Comparison of ENCODE assay signal across 35 cellular contexts in genomic region chr20:13400453-13400852, GRCh38.
"Had no signal": no experiment of that assay in that cellular context is flagged by ENCODE, and none has a peak within 500 bp of the region (broad histone marks: within the 10 kb centered on the region; RNA-seq: fewer than 3 reads in every experiment).

No MANE protein-coding gene starts in this region.

- H3K4me1 ChIP-seq: adrenal gland, body of pancreas, breast epithelium had no signal

- H3K4me3 ChIP-seq: adrenal gland, body of pancreas, breast epithelium had no signal

- H3K4me1 Mint-ChIP-seq: activated B cell treated with CpG ODN at 0.5 μM for 24 hours; activated T-helper 17 cell treated with anti-CD3 and anti-CD28 coated beads, Interleukin-2, amount 50 U/mL, for 72 hours had no signal

- H3K27me3 ChIP-seq: adrenal gland, body of pancreas, brain microvascular endothelial cell, breast epithelium had no signal

- H3K9me3 ChIP-seq: adrenal gland, body of pancreas, breast epithelium had no signal

- H3K27me3 Mint-ChIP-seq: activated B cell treated with CpG ODN at 0.5 μM for 24 hours; activated CD4-positive, alpha-beta memory T cell treated with anti-CD3 and anti-CD28 coated beads for 36 hours; activated CD4-positive, alpha-beta T cell treated with anti-CD3 and anti-CD28 coated beads, Interleukin-2, amount 10 ng/mL, durations not matched to agents 24 days and 14 days; activated CD8-positive, alpha-beta T cell treated with anti-CD3 and anti-CD28 coated beads for 36 hours; activated naive CD8-positive, alpha-beta T cell treated with anti-CD3 and anti-CD28 coated beads for 36 hours; activated T-helper 17 cell treated with anti-CD3 and anti-CD28 coated beads, Interleukin-2, amount 50 U/mL, for 72 hours had no signal

- H3K36me3 Mint-ChIP-seq: activated naive CD4-positive, alpha-beta T cell treated with anti-CD3 and anti-CD28 coated beads, Interleukin-2, amount 50 U/mL, for 72 hours had no signal

- H3K9me3 Mint-ChIP-seq: activated B cell treated with CpG ODN at 0.5 μM for 24 hours; activated CD4-positive, alpha-beta memory T cell treated with anti-CD3 and anti-CD28 coated beads for 36 hours; activated CD4-positive, alpha-beta T cell treated with anti-CD3 and anti-CD28 coated beads, Interleukin-2, amount 10 ng/mL, durations not matched to agents 24 days and 14 days; activated CD8-positive, alpha-beta T cell treated with anti-CD3 and anti-CD28 coated beads for 36 hours; activated naive CD4-positive, alpha-beta T cell treated with anti-CD3 and anti-CD28 coated beads for 36 hours; activated naive CD4-positive, alpha-beta T cell treated with anti-CD3 and anti-CD28 coated beads, Interleukin-2, amount 50 U/mL, for 72 hours; activated naive CD8-positive, alpha-beta T cell treated with anti-CD3 and anti-CD28 coated beads for 36 hours; activated T-cell treated with anti-CD3 and anti-CD28 coated beads, Interleukin-2, amount 50 U/mL, for 4 hours; activated T-cell treated with anti-CD3 and anti-CD28 coated beads, Interleukin-2, amount 50 U/mL, for 72 hours; activated T-helper 1 cell treated with anti-CD3 and anti-CD28 coated beads, Interleukin-12 subunit alpha, Interleukin-12 subunit beta, Interleukin-2, Interleukin-4 antibody, amounts not matched to agents 30 ng/mL and 10 ng/mL and 1 ng/mL, durations not matched to agents 14 hours and 24 hours and 36 hours; activated T-helper 17 cell treated with anti-CD3 and anti-CD28 coated beads, Interleukin-2, amount 50 U/mL, for 72 hours; T-helper 1 cell treated with Interleukin-12 subunit alpha and Interleukin-12 subunit beta and Interleukin-4 antibody, amounts not matched to agents 30 μg/mL and 1 μg/mL, for 36 hours; T-helper 2 cell treated with Interferon-gamma antibody and Interleukin-4, amounts not matched to agents 5 μg/mL and 100 μg/mL, for 36 hours had no signal

- H3K27ac ChIP-seq: adrenal gland, body of pancreas, brain microvascular endothelial cell, breast epithelium, VCaP had no signal

- H3K36me3 ChIP-seq: adrenal gland, brain microvascular endothelial cell, breast epithelium had no signal

- H3K4me3 Mint-ChIP-seq: activated B cell treated with CpG ODN at 0.5 μM for 24 hours; activated CD4-positive, alpha-beta memory T cell treated with anti-CD3 and anti-CD28 coated beads for 36 hours; activated CD4-positive, alpha-beta T cell treated with anti-CD3 and anti-CD28 coated beads, Interleukin-2, amount 10 ng/mL, durations not matched to agents 24 days and 14 days; activated CD8-positive, alpha-beta T cell treated with anti-CD3 and anti-CD28 coated beads for 36 hours; activated naive CD4-positive, alpha-beta T cell treated with anti-CD3 and anti-CD28 coated beads for 36 hours; activated naive CD8-positive, alpha-beta T cell treated with anti-CD3 and anti-CD28 coated beads for 36 hours; activated T-cell treated with anti-CD3 and anti-CD28 coated beads, Interleukin-2, amount 50 U/mL, for 4 hours; activated T-cell treated with anti-CD3 and anti-CD28 coated beads, Interleukin-2, amount 50 U/mL, for 72 hours; activated T-helper 1 cell treated with anti-CD3 and anti-CD28 coated beads, Interleukin-12 subunit alpha, Interleukin-12 subunit beta, Interleukin-2, Interleukin-4 antibody, amounts not matched to agents 30 ng/mL and 10 ng/mL and 1 ng/mL, durations not matched to agents 14 hours and 24 hours and 36 hours; activated T-helper 17 cell treated with anti-CD3 and anti-CD28 coated beads, Interleukin-2, amount 50 U/mL, for 72 hours; T-helper 1 cell treated with Interleukin-12 subunit alpha and Interleukin-12 subunit beta and Interleukin-4 antibody, amounts not matched to agents 30 μg/mL and 1 μg/mL, for 36 hours; T-helper 2 cell treated with Interferon-gamma antibody and Interleukin-4, amounts not matched to agents 5 μg/mL and 100 μg/mL, for 36 hours had no signal

- ATAC-seq: activated CD8-positive, alpha-beta T cell treated with anti-CD3 and anti-CD28 coated beads for 36 hours; activated naive CD4-positive, alpha-beta T cell treated with anti-CD3 and anti-CD28 coated beads, Interleukin-2, amount 50 U/mL, for 72 hours; activated T-cell treated with anti-CD3 and anti-CD28 coated beads, Interleukin-2, amount 50 U/mL, for 4 hours; activated T-cell treated with anti-CD3 and anti-CD28 coated beads, Interleukin-2, amount 50 U/mL, for 72 hours; activated T-helper 17 cell treated with anti-CD3 and anti-CD28 coated beads, Interleukin-2, amount 50 U/mL, for 72 hours; body of pancreas had no signal

- H3K27ac Mint-ChIP-seq: activated B cell treated with CpG ODN at 0.5 μM for 24 hours; activated CD4-positive, alpha-beta memory T cell treated with anti-CD3 and anti-CD28 coated beads for 36 hours; activated CD4-positive, alpha-beta T cell treated with anti-CD3 and anti-CD28 coated beads, Interleukin-2, amount 10 ng/mL, durations not matched to agents 24 days and 14 days; activated CD8-positive, alpha-beta T cell treated with anti-CD3 and anti-CD28 coated beads for 36 hours; activated naive CD4-positive, alpha-beta T cell treated with anti-CD3 and anti-CD28 coated beads for 36 hours; activated naive CD8-positive, alpha-beta T cell treated with anti-CD3 and anti-CD28 coated beads for 36 hours; activated T-cell treated with anti-CD3 and anti-CD28 coated beads, Interleukin-2, amount 50 U/mL, for 72 hours; activated T-helper 1 cell treated with anti-CD3 and anti-CD28 coated beads, Interleukin-12 subunit alpha, Interleukin-12 subunit beta, Interleukin-2, Interleukin-4 antibody, amounts not matched to agents 30 ng/mL and 10 ng/mL and 1 ng/mL, durations not matched to agents 14 hours and 24 hours and 36 hours; activated T-helper 17 cell treated with anti-CD3 and anti-CD28 coated beads, Interleukin-2, amount 50 U/mL, for 72 hours; T-helper 1 cell treated with Interleukin-12 subunit alpha and Interleukin-12 subunit beta and Interleukin-4 antibody, amounts not matched to agents 30 μg/mL and 1 μg/mL, for 36 hours; T-helper 2 cell treated with Interferon-gamma antibody and Interleukin-4, amounts not matched to agents 5 μg/mL and 100 μg/mL, for 36 hours had no signal

- DNase-seq: activated B cell treated with CpG ODN at 0.5 μM for 24 hours; activated CD4-positive, alpha-beta memory T cell treated with anti-CD3 and anti-CD28 coated beads for 36 hours; activated CD4-positive, alpha-beta T cell treated with anti-CD3 and anti-CD28 coated beads for 4 hours; activated CD4-positive, alpha-beta T cell treated with anti-CD3 and anti-CD28 coated beads, Interleukin-2, amount 10 ng/mL, durations not matched to agents 24 days and 14 days; activated CD4-positive, alpha-beta T cell treated with anti-CD3 and anti-CD28 coated beads, Interleukin-2, amount 50 U/mL, for 1 hour; activated CD4-positive, alpha-beta T cell treated with anti-CD3 and anti-CD28 coated beads, Interleukin-2, amount 50 U/mL, for 4 hours; activated CD4-positive, CD25-positive, alpha-beta regulatory T cell treated with anti-CD3 and anti-CD28 coated beads, Interleukin-2, amount 50 U/mL, for 72 hours; activated CD8-positive, alpha-beta memory T cell treated with anti-CD3 and anti-CD28 coated beads, Interleukin-2, amount 50 U/mL, for 4 hours; activated CD8-positive, alpha-beta T cell treated with anti-CD3 and anti-CD28 coated beads for 36 hours; activated effector memory CD4-positive, alpha-beta T cell treated with anti-CD3 and anti-CD28 coated beads, Interleukin-2, amount 50 U/mL, for 16 hours; activated gamma-delta T cell treated with Interleukin-2 at 50 U/mL for 16 hours; activated naive CD4-positive, alpha-beta T cell; activated naive CD4-positive, alpha-beta T cell treated with anti-CD3 and anti-CD28 coated beads for 36 hours; activated naive CD4-positive, alpha-beta T cell treated with anti-CD3 and anti-CD28 coated beads, Interleukin-2, amount 50 U/mL, for 16 hours; activated naive CD8-positive, alpha-beta T cell treated with anti-CD3 and anti-CD28 coated beads for 36 hours; activated T-cell treated with anti-CD3 and anti-CD28 coated beads for 4 hours; activated T-cell treated with anti-CD3 and anti-CD28 coated beads, Interleukin-2, amount 50 U/mL, for 1 hour; activated T-cell treated with anti-CD3 and anti-CD28 coated beads, Interleukin-2, amount 50 U/mL, for 4 hours; activated T-cell treated with anti-CD3 and anti-CD28 coated beads, Interleukin-2, amount 50 U/mL, for 72 hours; adrenal gland; amniotic stem cell; aorta; body of pancreas; brain microvascular endothelial cell; central memory CD4-positive, alpha-beta T cell; T-helper 1 cell; T-helper 2 cell; T-helper 9 cell had no signal
